In genomic region chr20:44618318-44618731, GRCh38 we compare ENCODE assay signal across 11 cellular contexts. TPM values are rescaled to one million over a fixed set of nuclear protein-coding genes. Genes with fewer than 3 reads are reported as not detected.
A peak's percentile ranks its signal among the peaks of the same experiment; 100 is the strongest.
DNase-seq lines count a peak whose midpoint lies in the region; ATAC-seq lines count a peak whose summit lies in the region.
"Had no signal": no experiment of that assay in that cellular context is flagged by ENCODE, and none has a peak within 500 bp of the region (broad histone marks: within the 10 kb centered on the region; RNA-seq: fewer than 3 reads in every experiment).

No MANE protein-coding gene starts in this region.

- ATAC-seq in activated CD4-positive, CD25-positive, alpha-beta regulatory T cell treated with anti-CD3 and anti-CD28 coated beads, Interleukin-2, amount 50 U/mL, for 24 hours: peak; percentile 49 to 67
- ATAC-seq in activated T-cell treated with anti-CD3 and anti-CD28 coated beads, Interleukin-2, amount 50 U/mL, for 4 hours: peak; percentile 59 to 82
- no peak for ATAC-seq in HG02981 (IDR thresholded peaks at IDR 0.05; ENCODE audit: unreplicated experiment)

- H3K27ac ChIP-seq in layer of hippocampus (ENCODE audit: low read depth, low read length): peak overlapping the region; percentile 73
- H3K27ac ChIP-seq in substantia nigra (ENCODE audit: low read depth, low read length, poor library complexity, severe bottlenecking): peak overlapping the region; percentile 95
- no peak overlapping the region for H3K27ac ChIP-seq in SJCRH30
- H3K27ac ChIP-seq: suprapubic skin had no signal

- peaks cover 10% of the 10 kb centered on the region; the same call in 1 of the 2 replicates for H3K36me3 ChIP-seq in SJCRH30

- no peaks in the 10 kb centered on the region for H3K9me3 Mint-ChIP-seq in activated T-cell treated with anti-CD3 and anti-CD28 coated beads, Interleukin-2, amount 50 U/mL, for 4 hours
- H3K9me3 Mint-ChIP-seq: activated T-helper 2 cell treated with anti-CD3 and anti-CD28 coated beads, Interferon-gamma antibody, Interleukin-2, Interleukin-4, amounts not matched to agents 10 μg/mL and 5 μg/mL and 100 μg/mL, durations not matched to agents 14 hours and 24 hours and 36 hours had no signal

- H3K4me3 ChIP-seq in SJCRH30: no peak overlapping the region
- H3K4me3 ChIP-seq: suprapubic skin had no signal

- H3K4me1 ChIP-seq in SJCRH30: peaks cover 6% of the 10 kb centered on the region; the same call in 1 of the 2 replicates

- no peak overlapping the region for H3K4me3 Mint-ChIP-seq in activated T-cell treated with anti-CD3 and anti-CD28 coated beads, Interleukin-2, amount 50 U/mL, for 4 hours

- peaks cover 38% of the 10 kb centered on the region for H3K36me3 Mint-ChIP-seq in activated T-cell treated with anti-CD3 and anti-CD28 coated beads, Interleukin-2, amount 50 U/mL, for 4 hours (ENCODE audit: insufficient read depth)

- H3K27me3 Mint-ChIP-seq in activated T-cell treated with anti-CD3 and anti-CD28 coated beads, Interleukin-2, amount 50 U/mL, for 4 hours (ENCODE audit: low read depth): no peaks in the 10 kb centered on the region

- H3K9me3 ChIP-seq in SJCRH30 (replicated peaks): no peaks in the 10 kb centered on the region
- H3K9me3 ChIP-seq: suprapubic skin had no signal

- DNase-seq in activated CD4-positive, CD25-positive, alpha-beta regulatory T cell (lab: John Stamatoyannopoulos, UW): no peak
- DNase-seq in activated T-cell treated with anti-CD3 and anti-CD28 coated beads, Interleukin-2, amount 50 U/mL, for 4 hours: no peak
- DNase-seq in substantia nigra (lab: John Stamatoyannopoulos, UW) (peak in 1 of 49 donors; percentile 12), SJCRH30 (no peak), NCI-H1417 treated with DMSO at 0.1 percent for 48 hours (lab: John Stamatoyannopoulos, UW) (no peak)
- DNase-seq: retina had no signal

- H3K4me1 Mint-ChIP-seq in activated T-cell treated with anti-CD3 and anti-CD28 coated beads, Interleukin-2, amount 50 U/mL, for 4 hours (ENCODE audit: low read depth): peaks cover 51% of the 10 kb centered on the region

- H3K27me3 ChIP-seq in layer of hippocampus (ENCODE audit: control insufficient read depth, insufficient read depth, low read length) (no peaks in the 10 kb centered on the region), SJCRH30 (no peaks in the 10 kb centered on the region)
- H3K27me3 ChIP-seq: suprapubic skin had no signal

RNA-seq across cellular contexts. Expression of gene ADA, which starts 33.2 kb away (rescaled TPM):
- total RNA-seq in activated T-cell treated with anti-CD3 and anti-CD28 coated beads, Interleukin-2, amount 50 U/mL, for 4 hours: 10 to 100 TPM in 2 of 3 donors, 1 to 10 TPM in 1; 8.8 to 13.5 (median 12.5) TPM
- 17.9 and 19.0 TPM in 2 replicates for total RNA-seq in SJCRH30 (2014; rRNA removed; shearing (Covaris generic))

RNA-seq across cellular contexts. Expression of gene PKIG, which starts 35.9 kb away (rescaled TPM):
- 1 to 10 TPM; 2.1 to 3.5 (median 2.8) TPM for total RNA-seq in activated T-cell treated with anti-CD3 and anti-CD28 coated beads, Interleukin-2, amount 50 U/mL, for 4 hours
- 9.6 and 10.1 TPM in 2 replicates for total RNA-seq in SJCRH30 (2014; rRNA removed; shearing (Covaris generic))
